ENCODE assay signal across 14 cellular contexts in genomic region chr15:65824941-65825544, GRCh38. TPM values are rescaled to one million over a fixed set of nuclear protein-coding genes. Genes with fewer than 3 reads are reported as not detected.
A peak's percentile ranks its signal among the peaks of the same experiment; 100 is the strongest.
DNase-seq lines count a peak whose midpoint lies in the region; ATAC-seq and TF ChIP-seq lines count a peak whose summit lies in the region.
"Had no signal": no experiment of that assay in that cellular context is flagged by ENCODE, and none has a peak within 500 bp of the region (broad histone marks: within the 10 kb centered on the region; RNA-seq: fewer than 3 reads in every experiment).

No MANE protein-coding gene starts in this region.

- no peaks in the 10 kb centered on the region for H3K36me3 ChIP-seq in prostate gland
- no peaks in the 10 kb centered on the region for H3K36me3 ChIP-seq in BE2C
- H3K36me3 ChIP-seq: neutrophil had no signal

- H3K9me3 ChIP-seq in prostate gland: no peaks in the 10 kb centered on the region
- no peaks in the 10 kb centered on the region for H3K9me3 ChIP-seq in BE2C
- H3K9me3 ChIP-seq: neutrophil had no signal

- H3K4me1 ChIP-seq in prostate gland (replicated peaks): no peaks in the 10 kb centered on the region
- no peaks in the 10 kb centered on the region for H3K4me1 ChIP-seq in BE2C

- H3K27me3 Mint-ChIP-seq in mesothelial cell of epicardium (ENCODE audit: low read depth): no peaks in the 10 kb centered on the region
- no peaks in the 10 kb centered on the region for H3K27me3 Mint-ChIP-seq in naive thymus-derived CD8-positive, alpha-beta T cell
- H3K27me3 Mint-ChIP-seq: activated CD4-positive, alpha-beta T cell treated with anti-CD3 and anti-CD28 coated beads for 36 hours; activated T-helper 17 cell treated with anti-CD3 and anti-CD28 coated beads, Interleukin-2, amount 50 U/mL, for 72 hours; CD8-positive, alpha-beta memory T cell had no signal

- no peak overlapping the region for H3K4me3 Mint-ChIP-seq in mesothelial cell of epicardium
- no peak overlapping the region for H3K4me3 Mint-ChIP-seq in naive thymus-derived CD8-positive, alpha-beta T cell
- H3K4me3 Mint-ChIP-seq: activated CD4-positive, alpha-beta T cell treated with anti-CD3 and anti-CD28 coated beads for 36 hours; CD8-positive, alpha-beta memory T cell had no signal

- no peaks in the 10 kb centered on the region for H3K9me3 Mint-ChIP-seq in mesothelial cell of epicardium
- H3K9me3 Mint-ChIP-seq in naive thymus-derived CD8-positive, alpha-beta T cell: peaks cover 0 to 5% (median 0%) of the 10 kb centered on the region in 9 donors
- H3K9me3 Mint-ChIP-seq: activated T-helper 17 cell treated with anti-CD3 and anti-CD28 coated beads, Interleukin-2, amount 50 U/mL, for 72 hours; CD8-positive, alpha-beta memory T cell had no signal

- no peaks in the 10 kb centered on the region for H3K36me3 Mint-ChIP-seq in mesothelial cell of epicardium
- H3K36me3 Mint-ChIP-seq in naive thymus-derived CD8-positive, alpha-beta T cell: peaks cover 0 to 2% (median 0%) of the 10 kb centered on the region in 3 donors

- peaks cover 17% of the 10 kb centered on the region for H3K4me1 Mint-ChIP-seq in mesothelial cell of epicardium
- peaks cover 22 to 67% (median 56%) of the 10 kb centered on the region in 4 donors for H3K4me1 Mint-ChIP-seq in naive thymus-derived CD8-positive, alpha-beta T cell

- TF ChIP-seq CTCF in RWPE1 (conservative IDR thresholded peaks at IDR 0.05; ENCODE audit: low read depth) (no peak), prostate gland (IDR thresholded peaks at IDR 0.05) (no peak), BE2C (IDR thresholded peaks at IDR 0.05; ENCODE audit: low read depth, low read length) (no peak), mesothelial cell of epicardium (IDR thresholded peaks at IDR 0.05; ENCODE audit: unreplicated experiment) (no peak)

- H3K27ac Mint-ChIP-seq in mesothelial cell of epicardium: no peak overlapping the region
- peak overlapping the region in 1 of 10 donors; percentile 65 for H3K27ac Mint-ChIP-seq in naive thymus-derived CD8-positive, alpha-beta T cell

- DNase-seq in GM03348 (ENCODE audit: low spot score) (peak; percentile 11), RWPE1 (ENCODE audit: low spot score) (no peak), fibroblast of gingiva (ENCODE audit: low read depth) (peak; percentile 73), prostate gland (ENCODE audit: low spot score) (peak; percentile 52), BE2C (no peak), mesothelial cell of epicardium (ENCODE audit: low spot score in 2 of 2, unreplicated experiment in 2 of 2) (no peak), GDM1 (lab: John Stamatoyannopoulos, UW) (no peak)
- no peak for DNase-seq in naive thymus-derived CD8-positive, alpha-beta T cell
- DNase-seq: activated CD4-positive, alpha-beta T cell treated with anti-CD3 and anti-CD28 coated beads for 36 hours; CD8-positive, alpha-beta memory T cell; H7; NCI-H1417 treated with DMSO at 0.1 percent for 48 hours had no signal

- intact Hi-C loops in prostate gland (cut with DNase I): no loop called here

- ATAC-seq in naive thymus-derived CD8-positive, alpha-beta T cell: no peak
- ATAC-seq: activated CD4-positive, alpha-beta T cell treated with anti-CD3 and anti-CD28 coated beads for 36 hours; activated T-helper 17 cell treated with anti-CD3 and anti-CD28 coated beads, Interleukin-2, amount 50 U/mL, for 72 hours had no signal

- CTCF ChIA-PET in RWPE1 (lab: Yijun Ruan, JAX): interaction anchor here (0.5 to 1.3 kb wide), 7 partner anchors 8 to 373 kb away, joined by 3 to 7 read pairs (median 4); no protein-coding TSS in a partner anchor

- H3K27ac ChIP-seq in RWPE1 (0 out of 2 replicates have a peak overlapping the region, but pooled peaks have one; percentile 28), prostate gland (no peak overlapping the region)

- 39% methylated on average over 5 of the region's 5 CpGs for WGBS in prostate gland

- no peak overlapping the region for H3K4me3 ChIP-seq in prostate gland
- H3K4me3 ChIP-seq in BE2C (ENCODE audit: low read depth, low read length): no peak overlapping the region

- POLR2A ChIA-PET in RWPE1 (lab: Yijun Ruan, JAX; ENCODE audit: low non-redundant PET): no interaction called here
- POLR2A ChIA-PET in naive thymus-derived CD8-positive, alpha-beta T cell (lab: Charles Lee): interaction anchor here (0.6 to 3.2 kb wide), 3 partner anchors 11 to 33 kb away, joined by 3 to 13 read pairs (median 3); partner anchors contain the start of gene DENND4A

- TF ChIP-seq POLR2A in prostate gland (IDR thresholded peaks at IDR 0.05): no peak

- H3K27me3 ChIP-seq in prostate gland (replicated peaks; ENCODE audit: insufficient read depth): no peaks in the 10 kb centered on the region
- no peaks in the 10 kb centered on the region for H3K27me3 ChIP-seq in BE2C
- H3K27me3 ChIP-seq: neutrophil had no signal

RNA-seq across cellular contexts. Expression of gene DENND4A, which starts 33.0 kb away (rescaled TPM):
- total RNA-seq in prostate gland (10 to 100 TPM; 24.5 to 49.6 TPM), mesothelial cell of epicardium (19.5 to 23.3 TPM (median 21.5 TPM) in 3 replicates)
- polyA plus RNA-seq in BE2C (2012; ENCODE audit: insufficient read depth, insufficient read length, low read depth): 14.0 TPM
- total RNA-seq in naive thymus-derived CD8-positive, alpha-beta T cell: 10 to 100 TPM; 58.4 to 62.9 TPM
- 10 to 100 TPM in 2 of 3 donors, 1 to 10 TPM in 1; 9.3 to 12.0 (median 11.2) TPM for polyA plus RNA-seq in naive thymus-derived CD8-positive, alpha-beta T cell

RNA-seq across cellular contexts. Expression of gene RAB11A, which starts 44.2 kb away (rescaled TPM):
- total RNA-seq in prostate gland (100 to 1,000 TPM; 178 to 223 TPM), mesothelial cell of epicardium (197 to 213 TPM (median 204 TPM) in 3 replicates)
- 233 TPM for polyA plus RNA-seq in BE2C (2012; ENCODE audit: insufficient read depth, insufficient read length, low read depth)
- total RNA-seq in naive thymus-derived CD8-positive, alpha-beta T cell: 10 to 100 TPM; 75.9 to 76.9 TPM
- 100 to 1,000 TPM; 186 to 204 (median 186) TPM for polyA plus RNA-seq in naive thymus-derived CD8-positive, alpha-beta T cell

Comparison
In these comparisons a context has a peak if more than half of its experiments do, and no peak if none do; other contexts are left out.
1. DNase-seq: peak in GM03348 (single experiment), fibroblast of gingiva (single experiment) and prostate gland (single experiment); none in RWPE1 (single experiment), BE2C (single experiment), mesothelial cell of epicardium (0 of 2), GDM1 (single experiment) and naive thymus-derived CD8-positive, alpha-beta T cell (0 of 10).